Comparison of ENCODE assay signal across 19 cellular contexts in the genomic region with DNA sequence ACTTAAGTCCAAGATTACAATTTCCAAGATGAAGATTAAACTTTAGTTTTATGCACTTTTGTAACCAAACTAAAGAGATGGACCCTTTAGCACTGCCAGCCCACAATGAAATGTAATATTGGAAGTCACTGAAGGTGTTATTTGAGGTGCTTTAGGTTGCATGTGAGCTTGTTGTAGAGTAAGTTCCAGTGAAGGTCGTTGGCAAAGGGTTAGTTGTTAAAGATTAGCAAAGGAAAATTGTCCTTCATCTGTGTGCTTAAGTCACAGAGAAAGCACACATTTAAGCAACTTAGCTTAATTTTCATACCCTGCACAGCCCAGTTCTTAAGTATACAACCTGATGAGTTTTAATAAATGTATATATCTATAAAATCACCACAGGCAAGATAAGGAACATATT. TPM values are rescaled to one million over a fixed set of nuclear protein-coding genes. Genes with fewer than 3 reads are reported as not detected.
A peak's percentile ranks its signal among the peaks of the same experiment; 100 is the strongest.
DNase-seq lines count a peak whose midpoint lies in the region; ATAC-seq and TF ChIP-seq lines count a peak whose summit lies in the region.
"Had no signal": no experiment of that assay in that cellular context is flagged by ENCODE, and none has a peak within 500 bp of the region (broad histone marks: within the 10 kb centered on the region; RNA-seq: fewer than 3 reads in every experiment).

No MANE protein-coding gene starts in this region.

- dilution Hi-C loops in IMR-90 (cut with HindIII; ENCODE audit: low sequenced_read_pairs, unreplicated experiment): no loop called here

- H2AFZ ChIP-seq in IMR-90 (replicated peaks; ENCODE audit: low read length, poor library complexity) (no peak overlapping the region), smooth muscle cell (ENCODE audit: low read depth) (no peak overlapping the region)

- intact Hi-C loops in IMR-90 (cut with micrococcal nuclease): no loop called here

- H3K4me1 ChIP-seq in IMR-90 (ENCODE audit: control insufficient read depth, insufficient read depth, low read length) (peaks cover 12% of the 10 kb centered on the region), smooth muscle cell (ENCODE audit: low read depth) (peaks cover 18% of the 10 kb centered on the region)
- H3K4me1 ChIP-seq: A549 had no signal

- no peak overlapping the region for H2AK5ac ChIP-seq in IMR-90 (ENCODE audit: low read depth, low read length)

- no peak overlapping the region for H2BK20ac ChIP-seq in IMR-90 (ENCODE audit: low read depth, low read length)

- no peak overlapping the region for H3K4me3 Mint-ChIP-seq in activated naive CD8-positive, alpha-beta T cell
- H3K4me3 Mint-ChIP-seq in activated naive CD8-positive, alpha-beta T cell treated with anti-CD3 and anti-CD28 coated beads for 36 hours: no peak overlapping the region

- H3K9ac ChIP-seq in IMR-90 (ENCODE audit: low read depth, low read length): no peak overlapping the region
- H3K9ac ChIP-seq in smooth muscle cell (ENCODE audit: low read depth): no peak overlapping the region

- H3K9me1 ChIP-seq in IMR-90 (ENCODE audit: insufficient read depth, low read length): peaks cover 6% of the 10 kb centered on the region

- no peaks in the 10 kb centered on the region for H3K9me3 Mint-ChIP-seq in activated naive CD8-positive, alpha-beta T cell (ENCODE audit: low read depth)
- H3K9me3 Mint-ChIP-seq in activated naive CD8-positive, alpha-beta T cell treated with anti-CD3 and anti-CD28 coated beads for 36 hours: peaks cover 5% of the 10 kb centered on the region

- no peaks in the 10 kb centered on the region for H3K79me2 ChIP-seq in smooth muscle cell (ENCODE audit: low read depth)

- no peak overlapping the region for H2BK15ac ChIP-seq in IMR-90 (ENCODE audit: low read depth, low read length)

- H3K9me3 ChIP-seq in IMR-90 (ENCODE audit: control insufficient read depth, insufficient read depth, low read length) (no peaks in the 10 kb centered on the region), smooth muscle cell (replicated peaks; ENCODE audit: low read depth) (no peaks in the 10 kb centered on the region), MG63 (no peaks in the 10 kb centered on the region)
- H3K9me3 ChIP-seq: A549, HAP-1 had no signal

- no peak overlapping the region for H3K14ac ChIP-seq in IMR-90 (replicated peaks; ENCODE audit: low read depth, low read length)

- H3K79me1 ChIP-seq in IMR-90 (ENCODE audit: low read depth in 1 of 2, low read length in 2 of 2): peaks cover 28 to 29% of the 10 kb centered on the region in 2 experiments

- in situ Hi-C loops in IMR-90 (cut with MboI; ENCODE audit: low sequenced_read_pairs): no loop called here

- no peak overlapping the region for H4K8ac ChIP-seq in IMR-90 (ENCODE audit: low read depth in 2 of 2, low read length in 2 of 2)

- no peak overlapping the region for H4K91ac ChIP-seq in IMR-90 (ENCODE audit: insufficient read depth, low read depth, low read length)

- H3K27ac ChIP-seq in IMR-90 (ENCODE audit: insufficient read depth, low read length): no peak overlapping the region
- H3K27ac ChIP-seq in epithelial cell of prostate: peak overlapping the region; percentile 50
- peak overlapping the region; percentile 75 for H3K27ac ChIP-seq in smooth muscle cell (ENCODE audit: low read depth)
- H3K27ac ChIP-seq: A549, C4-2B had no signal

- H3K27ac Mint-ChIP-seq in activated naive CD8-positive, alpha-beta T cell: peak overlapping the region; percentile 78
- H3K27ac Mint-ChIP-seq in activated naive CD8-positive, alpha-beta T cell treated with anti-CD3 and anti-CD28 coated beads for 36 hours: no peak overlapping the region

- no CpG with 5 or more reads among the region's 1 CpG for WGBS in IMR-90 (ENCODE audit: extremely low coverage in 2 of 2, insufficient read length in 1 of 2), 2 experiments
- 41% methylated on average over 1 of the region's 1 CpG for WGBS in smooth muscle cell (ENCODE audit: low lambda C conversion rate)

- no peak for TF ChIP-seq POLR2A in IMR-90 (IDR thresholded peaks at IDR 0.05; ENCODE audit: low read depth, low read length)

- H4K20me1 ChIP-seq in IMR-90 (ENCODE audit: insufficient read depth, low read length) (peaks cover 7% of the 10 kb centered on the region; the same call in 1 of the 2 replicates), smooth muscle cell (ENCODE audit: low read depth) (no peaks in the 10 kb centered on the region)

- POLR2A ChIA-PET in IMR-90 (lab: Charles Lee; ENCODE audit: unreplicated experiment): no interaction called here

- peak overlapping the region; percentile 27; the same call in 1 of the 2 replicates for H3K18ac ChIP-seq in IMR-90 (ENCODE audit: low read depth, low read length)

- H3K23ac ChIP-seq in IMR-90 (ENCODE audit: low read depth, low read length): no peak overlapping the region

- H3K4me2 ChIP-seq in IMR-90 (ENCODE audit: low read depth, low read length) (peak overlapping the region; percentile 36; the same call in 1 of the 2 replicates), smooth muscle cell (peak overlapping the region; percentile 74)
- H3K4me2 ChIP-seq: A549 had no signal

- no peak overlapping the region for H3K56ac ChIP-seq in IMR-90 (ENCODE audit: extremely low read depth, insufficient read depth, low read length)

- H3F3A ChIP-seq in smooth muscle cell (ENCODE audit: low read depth): peaks cover 8% of the 10 kb centered on the region

- no TSS peak for BruUV-seq in IMR-90 (replicated peaks; lab: Mats Ljungman, UMichigan)

- no peak overlapping the region for H3K4me3 ChIP-seq in IMR-90 (ENCODE audit: insufficient read depth, low read depth, low read length)
- no peak overlapping the region for H3K4me3 ChIP-seq in smooth muscle cell
- H3K4me3 ChIP-seq in MG63: no peak overlapping the region
- H3K4me3 ChIP-seq: A549, GM12878, HAP-1 had no signal

- TF ChIP-seq RAD21 in IMR-90 (IDR thresholded peaks at IDR 0.05; ENCODE audit: low read length): no peak

- H3K36me3 ChIP-seq in IMR-90 (ENCODE audit: control insufficient read depth, insufficient read depth, low read length) (peaks cover 4% of the 10 kb centered on the region), smooth muscle cell (ENCODE audit: low read depth) (no peaks in the 10 kb centered on the region), MG63 (no peaks in the 10 kb centered on the region)
- H3K36me3 ChIP-seq: HAP-1 had no signal

- no peak overlapping the region for H3K4ac ChIP-seq in IMR-90 (ENCODE audit: low read depth, low read length)

- H3K27me3 ChIP-seq in IMR-90 (ENCODE audit: control insufficient read depth, insufficient read depth, low read length) (no peaks in the 10 kb centered on the region), smooth muscle cell (ENCODE audit: low read depth) (no peaks in the 10 kb centered on the region), MG63 (no peaks in the 10 kb centered on the region)

- no peak for TF ChIP-seq CTCF in IMR-90 (conservative IDR thresholded peaks at IDR 0.05; ENCODE audit: low read depth, low read length)
- no peak for TF ChIP-seq CTCF in smooth muscle cell (IDR thresholded peaks at IDR 0.05; ENCODE audit: borderline replicate concordance, insufficient read depth, poor library complexity, severe bottlenecking)

- no peak overlapping the region for H2AK9ac ChIP-seq in IMR-90 (replicated peaks; ENCODE audit: low read depth, low read length, poor library complexity)

- H3K27me3 Mint-ChIP-seq in activated naive CD8-positive, alpha-beta T cell: no peaks in the 10 kb centered on the region
- no peaks in the 10 kb centered on the region for H3K27me3 Mint-ChIP-seq in activated naive CD8-positive, alpha-beta T cell treated with anti-CD3 and anti-CD28 coated beads for 36 hours

- H2BK5ac ChIP-seq in IMR-90 (ENCODE audit: low read depth, low read length, poor library complexity, severe bottlenecking): no peak overlapping the region

- H3K4me1 Mint-ChIP-seq in activated naive CD8-positive, alpha-beta T cell (ENCODE audit: low read depth): peaks cover 59% of the 10 kb centered on the region
- H3K4me1 Mint-ChIP-seq in activated naive CD8-positive, alpha-beta T cell treated with anti-CD3 and anti-CD28 coated beads for 36 hours: peaks cover 38% of the 10 kb centered on the region

- no peak for DNase-seq in activated naive CD8-positive, alpha-beta T cell treated with anti-CD3 and anti-CD28 coated beads for 36 hours
- DNase-seq in IMR-90 (no peak), epithelial cell of prostate (ENCODE audit: low read depth, low spot score) (no peak), smooth muscle cell (lab: John Stamatoyannopoulos, UW; ENCODE audit: unreplicated experiment) (no peak), MG63 (no peak), middle frontal gyrus (ENCODE audit: extremely low spot score, low spot score) (no peak)
- DNase-seq: DMS 273 treated with DMSO at 0.1 percent for 48 hours, GDM1, Karpas-422, MM.1S, NCI-H1694, NCI-H345, NCI-H526, OCI-M1 had no signal

- ATAC-seq in IMR-90 (ENCODE audit: low read depth): peak; percentile 10; the same call in 1 of the 2 replicates
- ATAC-seq: A549, GM12878 had no signal

- peaks cover 20% of the 10 kb centered on the region for H3K36me3 Mint-ChIP-seq in activated naive CD8-positive, alpha-beta T cell
- peaks cover 48% of the 10 kb centered on the region for H3K36me3 Mint-ChIP-seq in activated naive CD8-positive, alpha-beta T cell treated with anti-CD3 and anti-CD28 coated beads for 36 hours

- no peak overlapping the region for H4K5ac ChIP-seq in IMR-90 (ENCODE audit: low read depth, low read length)

- CTCF ChIA-PET in IMR-90 (lab: Yijun Ruan, JAX): interaction anchor here (1.1 kb wide), 1 partner anchor 150 kb away, joined by 3 read pairs; no protein-coding TSS in a partner anchor

- H2BK120ac ChIP-seq in IMR-90 (ENCODE audit: low read depth, low read length): no peak overlapping the region

TF ChIP-seq in IMR-90, 13 proteins besides CTCF, POLR2A, EP300 and RAD21 (continues in another document):
- TF ChIP-seq RFX5 (IDR thresholded peaks at IDR 0.05; ENCODE audit: low read depth, low read length) (no peak), SMC3 (IDR thresholded peaks at IDR 0.05; ENCODE audit: low read depth, low read length) (no peak)
- TF ChIP-seq, protein P1, sequence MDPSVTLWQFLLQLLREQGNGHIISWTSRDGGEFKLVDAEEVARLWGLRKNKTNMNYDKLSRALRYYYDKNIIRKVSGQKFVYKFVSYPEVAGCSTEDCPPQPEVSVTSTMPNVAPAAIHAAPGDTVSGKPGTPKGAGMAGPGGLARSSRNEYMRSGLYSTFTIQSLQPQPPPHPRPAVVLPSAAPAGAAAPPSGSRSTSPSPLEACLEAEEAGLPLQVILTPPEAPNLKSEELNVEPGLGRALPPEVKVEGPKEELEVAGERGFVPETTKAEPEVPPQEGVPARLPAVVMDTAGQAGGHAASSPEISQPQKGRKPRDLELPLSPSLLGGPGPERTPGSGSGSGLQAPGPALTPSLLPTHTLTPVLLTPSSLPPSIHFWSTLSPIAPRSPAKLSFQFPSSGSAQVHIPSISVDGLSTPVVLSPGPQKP (IDR thresholded peaks at IDR 0.05; ENCODE audit: borderline replicate concordance, low read depth, low read length): no peak

RNA-seq across cellular contexts. Expression of a gene that starts 46.7 kb away (rescaled TPM):
- total RNA-seq in activated naive CD8-positive, alpha-beta T cell treated with anti-CD3 and anti-CD28 coated beads for 36 hours: 10 to 100 TPM; 34.0 to 34.5 TPM
- 47.8 and 59.9 TPM in 2 replicates for total RNA-seq in IMR-90 (2012; rRNA removed)
- polyA plus RNA-seq in IMR-90 (2012; rRNA removed): 20.2 and 22.9 TPM in 2 replicates
- 16.0 and 23.2 TPM in 2 replicates for polyA plus RNA-seq in IMR-90 (2012; cell fraction: cytosol; rRNA removed)
- polyA plus RNA-seq in IMR-90 (2012; cell fraction: nucleus; rRNA removed; ENCODE audit: low replicate concordance): 7.9 and 19.2 TPM in 2 replicates
- total RNA-seq in smooth muscle cell: 33.8 and 49.1 TPM in 2 replicates
- 4.5 and 5.0 TPM in 2 replicates for polyA plus RNA-seq in smooth muscle cell
- 7.8 and 11.5 TPM in 2 replicates for total RNA-seq in MG63 (2014; rRNA removed; shearing (Covaris generic); ENCODE audit: low replicate concordance)
